Comparison of ENCODE assay signal across 15 cellular contexts in genomic region chr9:126763130-126763764, GRCh38. TPM values are rescaled to one million over a fixed set of nuclear protein-coding genes. Genes with fewer than 3 reads are reported as not detected.
DNase-seq lines count a peak whose midpoint lies in the region; ATAC-seq, FAIRE-seq and TF ChIP-seq lines count a peak whose summit lies in the region.
"Had no signal": no experiment of that assay in that cellular context is flagged by ENCODE, and none has a peak within 500 bp of the region (broad histone marks: within the 10 kb centered on the region; RNA-seq: fewer than 3 reads in every experiment).

No MANE protein-coding gene starts in this region.

- H3K4me1 ChIP-seq in HepG2 (ENCODE audit: insufficient read depth, low read length) (no peaks in the 10 kb centered on the region), right lobe of liver (no peaks in the 10 kb centered on the region)
- H3K4me1 ChIP-seq: gastrocnemius medialis, left lung had no signal

- intact Hi-C loops in HepG2 (cut with micrococcal nuclease; ENCODE audit: unreplicated experiment) (no loop called here), right lobe of liver (cut with DNase I) (no loop called here)

- TF ChIP-seq EP300 in HepG2 (IDR thresholded peaks at IDR 0.05; ENCODE audit: low read depth in 2 of 2, low read length in 2 of 2) = no peak
- no peak for TF ChIP-seq EP300 in HepG2 (CRISPR knock-in tag; IDR thresholded peaks at IDR 0.05; ENCODE audit: borderline replicate concordance)

- H3K4me3 ChIP-seq in HepG2 (replicated peaks in 1 of 3; ENCODE audit: insufficient read depth in 1 of 3, low read depth in 2 of 3, low read length in 3 of 3) (no peak overlapping the region), right lobe of liver (no peak overlapping the region), choroid plexus epithelial cell (ENCODE audit: low read depth, low read length) (no peak overlapping the region)
- H3K4me3 ChIP-seq: gastrocnemius medialis, left lung had no signal

- no peak for TF ChIP-seq RAD21 in HepG2 (CRISPR knock-in tag; IDR thresholded peaks at IDR 0.05)

- CTCF ChIA-PET in HepG2 (lab: Yijun Ruan, JAX; ENCODE audit: low intra/inter-chr PET ratio, low total read pairs) = interaction anchor here (0.8 kb wide), 1 partner anchor 10 kb away, joined by 3 read pairs; no protein-coding TSS in a partner anchor

- TF ChIP-seq CTCF in HepG2 (CRISPR knock-in tag; IDR thresholded peaks at IDR 0.05) (no peak), right lobe of liver (IDR thresholded peaks at IDR 0.05) (no peak), choroid plexus epithelial cell (conservative IDR thresholded peaks at IDR 0.05; ENCODE audit: low read depth, low read length) (no peak), D721Med (IDR thresholded peaks at IDR 0.05; ENCODE audit: insufficient read depth, missing control alignments) (no peak)

- no peaks in the 10 kb centered on the region for H3K36me3 ChIP-seq in HepG2 (replicated peaks in 1 of 2; ENCODE audit: control insufficient read depth in 1 of 2, insufficient read depth in 2 of 2, low read length in 2 of 2)
- no peaks in the 10 kb centered on the region for H3K36me3 ChIP-seq in right lobe of liver
- H3K36me3 ChIP-seq: gastrocnemius medialis, left lung had no signal

- H3K79me2 ChIP-seq in HepG2 (ENCODE audit: insufficient read depth, low read length) = no peaks in the 10 kb centered on the region

- no peak overlapping the region for H3K9ac ChIP-seq in HepG2 (ENCODE audit: insufficient read depth, low read depth, low read length)

- 83% methylated on average over 6 of the region's 7 CpGs for WGBS in HepG2 (ENCODE audit: low lambda C conversion rate)
- 62% methylated on average over 4 of the region's 7 CpGs for WGBS in right lobe of liver (ENCODE audit: insufficient coverage, low coverage, low lambda C conversion rate, missing lambda C conversion rate)

- H3K4me2 ChIP-seq in HepG2 (ENCODE audit: low read depth, low read length) = no peak overlapping the region

- no peak overlapping the region for H3K27ac ChIP-seq in HepG2 (ENCODE audit: extremely low read length, insufficient read depth, low read length)
- H3K27ac ChIP-seq in right lobe of liver = no peak overlapping the region
- H3K27ac ChIP-seq: gastrocnemius medialis, HL-60, left lung had no signal

- in situ Hi-C loops in HepG2 (cut with HindIII; ENCODE audit: extremely low pct_ligation_motif_present, low pct_unique_long_range_greater_than_20kb) = no loop called here

- TF ChIP-seq POLR2A in HepG2 (IDR thresholded peaks at IDR 0.05; ENCODE audit: insufficient read depth in 1 of 2, low read depth in 2 of 2, low read length in 2 of 2) (no peak), right lobe of liver (IDR thresholded peaks at IDR 0.05) (no peak)

- POLR2A ChIA-PET in HepG2 (lab: Yijun Ruan, JAX) = no interaction called here

- no peak overlapping the region for H2AFZ ChIP-seq in HepG2 (ENCODE audit: low read length)

- ATAC-seq in HepG2 = no peak
- ATAC-seq in right lobe of liver = no peak
- ATAC-seq in HG02970 (IDR thresholded peaks at IDR 0.05; ENCODE audit: low FRiP score, unreplicated experiment) = no peak
- ATAC-seq in HG02571 (IDR thresholded peaks at IDR 0.05; ENCODE audit: unreplicated experiment) = no peak
- ATAC-seq: gastrocnemius medialis, left lung had no signal

- H3K9me3 ChIP-seq in HepG2 (ENCODE audit: low read length) = no peaks in the 10 kb centered on the region
- H3K9me3 ChIP-seq in right lobe of liver = no peaks in the 10 kb centered on the region
- H3K9me3 ChIP-seq: gastrocnemius medialis, left lung had no signal

- no TSS peak for BruUV-seq in HepG2 (replicated peaks; lab: Mats Ljungman, UMichigan)

- DNase-seq in HepG2 (ENCODE audit: low spot score) (no peak), right lobe of liver (no peak), NCI-H446 treated with DMSO at 0.1 percent for 48 hours (lab: John Stamatoyannopoulos, UW) (peak; percentile 7), choroid plexus epithelial cell (ENCODE audit: low read depth) (peak; percentile 6), urothelium cell line (ENCODE audit: low spot score) (peak; percentile 11), D721Med (ENCODE audit: insufficient read length, low spot score) (no peak)
- DNase-seq: AML-193; effector memory CD4-positive, alpha-beta T cell; gastrocnemius medialis; left lung; NCI-H1105 treated with DMSO at 0.1 percent for 48 hours; NK-92 treated with Interleukin-12 subunit alpha and Interleukin-12 subunit beta, amount 100 ng/mL, for 24 hours had no signal

- H3K27me3 ChIP-seq in HepG2 (ENCODE audit: control insufficient read depth in 1 of 2, insufficient read depth in 2 of 2, low read length in 2 of 2) (peaks cover 2 to 7% of the 10 kb centered on the region in 2 experiments; a peak in 1 of 5 replicates), right lobe of liver (no peaks in the 10 kb centered on the region)

- FAIRE-seq in HepG2 (lab: Jason Lieb, UNC) = no peak
- FAIRE-seq in urothelium cell line (lab: Jason Lieb, UNC) = no peak
- FAIRE-seq in D721Med (lab: Jason Lieb, UNC) = no peak

- no peaks in the 10 kb centered on the region for H4K20me1 ChIP-seq in HepG2 (ENCODE audit: insufficient read depth, low read length)

TF ChIP-seq in HepG2, 621 proteins besides CTCF, POLR2A, EP300 and RAD21:
- TF ChIP-seq, protein P1, sequence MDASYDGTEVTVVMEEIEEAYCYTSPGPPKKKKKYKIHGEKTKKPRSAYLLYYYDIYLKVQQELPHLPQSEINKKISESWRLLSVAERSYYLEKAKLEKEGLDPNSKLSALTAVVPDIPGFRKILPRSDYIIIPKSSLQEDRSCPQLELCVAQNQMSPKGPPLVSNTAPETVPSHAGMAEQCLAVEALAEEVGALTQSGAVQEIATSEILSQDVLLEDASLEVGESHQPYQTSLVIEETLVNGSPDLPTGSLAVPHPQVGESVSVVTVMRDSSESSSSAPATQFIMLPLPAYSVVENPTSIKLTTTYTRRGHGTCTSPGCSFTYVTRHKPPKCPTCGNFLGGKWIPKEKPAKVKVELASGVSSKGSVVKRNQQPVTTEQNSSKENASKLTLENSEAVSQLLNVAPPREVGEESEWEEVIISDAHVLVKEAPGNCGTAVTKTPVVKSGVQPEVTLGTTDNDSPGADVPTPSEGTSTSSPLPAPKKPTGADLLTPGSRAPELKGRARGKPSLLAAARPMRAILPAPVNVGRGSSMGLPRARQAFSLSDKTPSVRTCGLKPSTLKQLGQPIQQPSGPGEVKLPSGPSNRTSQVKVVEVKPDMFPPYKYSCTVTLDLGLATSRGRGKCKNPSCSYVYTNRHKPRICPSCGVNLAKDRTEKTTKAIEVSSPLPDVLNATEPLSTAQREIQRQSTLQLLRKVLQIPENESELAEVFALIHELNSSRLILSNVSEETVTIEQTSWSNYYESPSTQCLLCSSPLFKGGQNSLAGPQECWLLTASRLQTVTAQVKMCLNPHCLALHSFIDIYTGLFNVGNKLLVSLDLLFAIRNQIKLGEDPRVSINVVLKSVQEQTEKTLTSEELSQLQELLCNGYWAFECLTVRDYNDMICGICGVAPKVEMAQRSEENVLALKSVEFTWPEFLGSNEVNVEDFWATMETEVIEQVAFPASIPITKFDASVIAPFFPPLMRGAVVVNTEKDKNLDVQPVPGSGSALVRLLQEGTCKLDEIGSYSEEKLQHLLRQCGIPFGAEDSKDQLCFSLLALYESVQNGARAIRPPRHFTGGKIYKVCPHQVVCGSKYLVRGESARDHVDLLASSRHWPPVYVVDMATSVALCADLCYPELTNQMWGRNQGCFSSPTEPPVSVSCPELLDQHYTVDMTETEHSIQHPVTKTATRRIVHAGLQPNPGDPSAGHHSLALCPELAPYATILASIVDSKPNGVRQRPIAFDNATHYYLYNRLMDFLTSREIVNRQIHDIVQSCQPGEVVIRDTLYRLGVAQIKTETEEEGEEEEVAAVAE (CRISPR knock-in tag; IDR thresholded peaks at IDR 0.05; ENCODE audit: borderline replicate concordance) = no peak
- 0 out of 2 replicates have a peak, but pooled peaks have one; percentile 13 for TF ChIP-seq NFYC (CRISPR knock-in tag; IDR thresholded peaks at IDR 0.05)

RNA-seq across cellular contexts. Expression of gene ZBTB43, which starts 41.6 kb away (rescaled TPM):
- total RNA-seq in HepG2 (2016; rRNA removed; fragmentation: Illumina TruSeq; extraction: Trizol) (7.1 and 12.0 TPM in 2 replicates), right lobe of liver (10 to 100 TPM in 3 of 6 experiments, 1 to 10 TPM in 3; 4.8 to 14.5 (median 9.9) TPM)
- 0.51 and 0.71 TPM in 2 replicates for total RNA-seq in HepG2 (2016; cell fraction: cytosol; rRNA removed; fragmentation: Illumina TruSeq; extraction: Trizol; ENCODE audit: low read depth)
- total RNA-seq in HepG2 (2016; cell fraction: insoluble cytoplasmic fraction; rRNA removed; fragmentation: Illumina TruSeq; extraction: Trizol) = 10.2 and 10.7 TPM in 2 replicates
- 2.3 and 3.3 TPM in 2 replicates for total RNA-seq in HepG2 (2016; cell fraction: membrane; rRNA removed; fragmentation: Illumina TruSeq; extraction: Trizol)
- 7.2 and 11.1 TPM in 2 replicates for total RNA-seq in HepG2 (2016; cell fraction: nucleus; rRNA removed; fragmentation: Illumina TruSeq; extraction: Trizol)
- 6.9 and 31.4 TPM in 2 replicates for polyA plus RNA-seq in HepG2 (2011; rRNA removed)
- 3.4 and 4.4 TPM in 2 replicates for polyA plus RNA-seq in HepG2 (2011; cell fraction: cytosol; rRNA removed)
- polyA plus RNA-seq in HepG2 (2011; cell fraction: nucleus; rRNA removed) = 6.3 and 6.5 TPM in 2 replicates
- 4.7 and 5.8 TPM in 2 replicates for polyA plus RNA-seq in HepG2 (2012)
- 0.08 and 0.10 TPM in 2 replicates for polyA plus RNA-seq in HepG2 (2016; cell fraction: cytosol; fragmentation: Illumina TruSeq; extraction: Trizol; ENCODE audit: low read depth)
- 4.9 and 6.7 TPM in 2 replicates for polyA plus RNA-seq in HepG2 (2016; cell fraction: insoluble cytoplasmic fraction; fragmentation: Illumina TruSeq; extraction: Trizol; ENCODE audit: low read depth)
- polyA plus RNA-seq in HepG2 (2016; cell fraction: membrane; fragmentation: Illumina TruSeq; extraction: Trizol; ENCODE audit: low read depth) = 0.66 and 0.76 TPM in 2 replicates
- polyA plus RNA-seq in HepG2 (2016; cell fraction: nucleus; fragmentation: Illumina TruSeq; extraction: Trizol; ENCODE audit: insufficient read depth, low read depth) = 10.4 and 12.2 TPM in 2 replicates
- polyA minus RNA-seq in HepG2 (2011; rRNA and poly(A)+ RNA removed; ENCODE audit: low replicate concordance) = 9.9 and 46.2 TPM in 2 replicates
- 4.0 and 10.6 TPM in 2 replicates for polyA minus RNA-seq in HepG2 (2011; cell fraction: cytosol; rRNA and poly(A)+ RNA removed)
- polyA minus RNA-seq in HepG2 (2011; cell fraction: nucleus; rRNA and poly(A)+ RNA removed) = 7.5 and 9.6 TPM in 2 replicates

Comparison
In these comparisons a context has a peak if more than half of its experiments do, and no peak if none do; other contexts are left out.
1. DNase-seq: peak in NCI-H446 treated with DMSO at 0.1 percent for 48 hours (single experiment), choroid plexus epithelial cell (single experiment) and urothelium cell line (single experiment); none in HepG2 (single experiment), right lobe of liver (0 of 3) and D721Med (single experiment).